20 cellular contexts compared by ENCODE assay signal in genomic region chr11:35928688-35929087, GRCh38. TPM values are rescaled to one million over a fixed set of nuclear protein-coding genes. Genes with fewer than 3 reads are reported as not detected.
DNase-seq lines count a peak whose midpoint lies in the region; ATAC-seq, FAIRE-seq and TF ChIP-seq lines count a peak whose summit lies in the region.
"Had no signal": no experiment of that assay in that cellular context is flagged by ENCODE, and none has a peak within 500 bp of the region (broad histone marks: within the 10 kb centered on the region; RNA-seq: fewer than 3 reads in every experiment).

No MANE protein-coding gene starts in this region.

- no peak for ATAC-seq in A549
- no peak for ATAC-seq in RWPE2 (ENCODE audit: low read depth)
- no peak for ATAC-seq in GM18858 (IDR thresholded peaks at IDR 0.05; ENCODE audit: unreplicated experiment)
- ATAC-seq: CD8-positive, alpha-beta T cell; GM12878 had no signal

- no peak overlapping the region for H3K4me3 ChIP-seq in A549
- no peak overlapping the region for H3K4me3 ChIP-seq in HL-60 (replicated peaks; ENCODE audit: insufficient read depth, low read length)
- H3K4me3 ChIP-seq in RWPE2 (ENCODE audit: severe bottlenecking), result no peak overlapping the region
- H3K4me3 ChIP-seq in esophagus squamous epithelium, result no peak overlapping the region
- H3K4me3 ChIP-seq: BLaER1, GM12878, HAP-1 had no signal

- H3K4me1 ChIP-seq in A549 (peaks cover 15% of the 10 kb centered on the region), RWPE2 (ENCODE audit: insufficient read depth, poor library complexity, severe bottlenecking) (peaks cover 26% of the 10 kb centered on the region), esophagus squamous epithelium (peaks cover 7 to 34% (median 9%) of the 10 kb centered on the region in 3 donors)
- H3K4me1 ChIP-seq: HAP-1 had no signal

- H3K27ac ChIP-seq in A549 (peak overlapping the region; percentile 62 to 77; a peak in 5 of 6 replicates), HL-60 (replicated peaks) (peak overlapping the region; percentile 57), RWPE2 (ENCODE audit: poor library complexity, severe bottlenecking) (peak overlapping the region; percentile 74), esophagus squamous epithelium (peak overlapping the region in 3 of 4 donors; percentile 81 to 89 (median 82))
- H3K27ac ChIP-seq: BLaER1, C4-2B had no signal

- H3K27me3 ChIP-seq in HL-60 (ENCODE audit: insufficient read depth, poor library complexity, severe bottlenecking) (no peaks in the 10 kb centered on the region), RWPE2 (ENCODE audit: insufficient read depth, poor library complexity, severe bottlenecking) (no peaks in the 10 kb centered on the region), esophagus squamous epithelium (no peaks in the 10 kb centered on the region)
- H3K27me3 ChIP-seq: BLaER1 had no signal

- no peak for TF ChIP-seq RAD21 in A549 (conservative IDR thresholded peaks at IDR 0.05 in 1 of 2, IDR thresholded peaks at IDR 0.05 in 1 of 2)

- DNase-seq in A549 (ENCODE audit: low read depth in 1 of 2, low spot score in 1 of 2), result no peak
- no peak for DNase-seq in HL-60 (ENCODE audit: low read depth in 1 of 2, low spot score in 1 of 2)
- no peak for DNase-seq in RWPE2 (ENCODE audit: low spot score)
- no peak for DNase-seq in esophagus squamous epithelium (lab: John Stamatoyannopoulos, UW)
- DNase-seq in KG1 (lab: John Stamatoyannopoulos, UW), result no peak
- DNase-seq: Caco-2; CD4-positive, CD25-positive, alpha-beta regulatory T cell; CD8-positive, alpha-beta T cell; DMS153; DND-41; GDM1; GOT3; HFFc6 had no signal

- 96% methylated on average over 5 of the region's 5 CpGs for WGBS in A549 (ENCODE audit: missing lambda C conversion rate)
- WGBS in esophagus squamous epithelium, 2 donors, result 88 to 92% methylated on average over 5 of the region's 5 CpGs

- CTCF ChIA-PET in A549 (lab: Yijun Ruan, JAX), result no interaction called here

- POLR2A ChIA-PET in A549 (lab: Yijun Ruan, JAX), result no interaction called here

- no peak overlapping the region for H3K4me2 ChIP-seq in A549
- H3K4me2 ChIP-seq: BLaER1 had no signal

- intact Hi-C loops in esophagus squamous epithelium (cut with DNase I), result no loop called here

- FAIRE-seq in A549 (lab: Jason Lieb, UNC), result no peak
- FAIRE-seq: GM12878, H54 had no signal

- TF ChIP-seq POLR2A in A549 (IDR thresholded peaks at IDR 0.05; ENCODE audit: low read length) (no peak), esophagus squamous epithelium (IDR thresholded peaks at IDR 0.05) (no peak)

- TF ChIP-seq CTCF in A549 (IDR thresholded peaks at IDR 0.05), result no peak
- no peak for TF ChIP-seq CTCF in HL-60 (IDR thresholded peaks at IDR 0.05; ENCODE audit: insufficient read depth, low read length)
- TF ChIP-seq CTCF in RWPE2 (IDR thresholded peaks at IDR 0.05; ENCODE audit: poor library complexity, severe bottlenecking), result no peak
- no peak for TF ChIP-seq CTCF in esophagus squamous epithelium (IDR thresholded peaks at IDR 0.05)

- H3K9me3 ChIP-seq in A549 (0 out of 3 replicates have a peak, but pooled peaks cover 4% of the 10 kb centered on the region), RWPE2 (ENCODE audit: severe bottlenecking) (no peaks in the 10 kb centered on the region), esophagus squamous epithelium (no peaks in the 10 kb centered on the region)
- H3K9me3 ChIP-seq: HAP-1 had no signal

- TF ChIP-seq EP300 in A549 (IDR thresholded peaks at IDR 0.05), result no peak

- no peaks in the 10 kb centered on the region for H3K36me3 ChIP-seq in RWPE2 (ENCODE audit: low read depth)
- H3K36me3 ChIP-seq in esophagus squamous epithelium, result no peaks in the 10 kb centered on the region
- H3K36me3 ChIP-seq: BLaER1, HAP-1 had no signal

TF ChIP-seq in A549, 52 proteins besides CTCF, POLR2A, EP300 and RAD21:
- no peak for TF ChIP-seq MAFK (IDR thresholded peaks at IDR 0.05; ENCODE audit: partially characterized antibody)
- no peak for TF ChIP-seq NPAS2 (CRISPR knock-in tag; IDR thresholded peaks at IDR 0.05; ENCODE audit: borderline replicate concordance)
- no peak for TF ChIP-seq ZFP36 (IDR thresholded peaks at IDR 0.05; ENCODE audit: borderline replicate concordance, partially characterized antibody)
- TF ChIP-seq, protein P1, sequence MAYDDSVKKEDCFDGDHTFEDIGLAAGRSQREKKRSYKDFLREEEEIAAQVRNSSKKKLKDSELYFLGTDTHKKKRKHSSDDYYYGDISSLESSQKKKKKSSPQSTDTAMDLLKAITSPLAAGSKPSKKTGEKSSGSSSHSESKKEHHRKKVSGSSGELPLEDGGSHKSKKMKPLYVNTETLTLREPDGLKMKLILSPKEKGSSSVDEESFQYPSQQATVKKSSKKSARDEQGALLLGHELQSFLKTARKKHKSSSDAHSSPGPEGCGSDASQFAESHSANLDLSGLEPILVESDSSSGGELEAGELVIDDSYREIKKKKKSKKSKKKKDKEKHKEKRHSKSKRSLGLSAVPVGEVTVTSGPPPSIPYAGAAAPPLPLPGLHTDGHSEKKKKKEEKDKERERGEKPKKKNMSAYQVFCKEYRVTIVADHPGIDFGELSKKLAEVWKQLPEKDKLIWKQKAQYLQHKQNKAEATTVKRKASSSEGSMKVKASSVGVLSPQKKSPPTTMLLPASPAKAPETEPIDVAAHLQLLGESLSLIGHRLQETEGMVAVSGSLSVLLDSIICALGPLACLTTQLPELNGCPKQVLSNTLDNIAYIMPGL (CRISPR knock-in tag; IDR thresholded peaks at IDR 0.05; ENCODE audit: borderline replicate concordance), result no peak
- TF ChIP-seq JUNB (IDR thresholded peaks at IDR 0.05), result no peak
- TF ChIP-seq ZSCAN20 (CRISPR knock-in tag; IDR thresholded peaks at IDR 0.05), result no peak

RNA-seq across cellular contexts. Expression of gene LDLRAD3, which starts 15.2 kb away (rescaled TPM):
- polyA plus RNA-seq in A549 (2011; rRNA removed), result 13.2 and 15.8 TPM in 2 replicates
- polyA plus RNA-seq in A549 (2012; cell fraction: cytosol; rRNA removed), result 8.7 and 13.3 TPM in 2 replicates
- 8.2 and 10.1 TPM in 2 replicates for polyA plus RNA-seq in A549 (2012; cell fraction: nucleus; rRNA removed)
- 10.5 to 11.6 TPM (median 11.2 TPM) in 3 replicates for polyA plus RNA-seq in A549 (2017; fragmentation: RNase III; extraction: RNeasy Plus Mini Kit Qiagen cat#74134 plus additional on column Dnase treatment)
- 13.8 and 15.3 TPM in 2 replicates for polyA minus RNA-seq in A549 (2011; rRNA and poly(A)+ RNA removed)
- total RNA-seq in esophagus squamous epithelium, result 10 to 100 TPM in 1 of 4 donors, 1 to 10 TPM in 3; 5.0 to 16.8 (median 8.2) TPM
- total RNA-seq: B cell; CD4-positive, CD25-positive, alpha-beta regulatory T cell; CD8-positive, alpha-beta T cell had no signal
